1 cellular context compared by ENCODE assay signal in genomic region chr13:72782717-72783116, GRCh38.
TF ChIP-seq lines count a peak whose summit lies in the region.

No MANE protein-coding gene starts in this region.

TF ChIP-seq in endothelial cell of umbilical vein, 7 proteins besides CTCF, POLR2A, EP300 and RAD21 (continued from another document):
- TF ChIP-seq MAX (IDR thresholded peaks at IDR 0.05; ENCODE audit: insufficient read depth, insufficient read length) (no peak), FOS (IDR thresholded peaks at IDR 0.05; ENCODE audit: borderline replicate concordance, insufficient read depth, low read length) (no peak), JUN (IDR thresholded peaks at IDR 0.05; ENCODE audit: borderline replicate concordance, insufficient read depth, insufficient read length, low read depth) (no peak), EZH2 (IDR thresholded peaks at IDR 0.05; ENCODE audit: borderline replicate concordance, low read depth, low read length, severe bottlenecking) (no peak), POLR2AphosphoS5 (IDR thresholded peaks at IDR 0.05; ENCODE audit: insufficient read depth, low read depth, low read length) (no peak)
